In genomic region chr1:61433646-61434045, GRCh38 we compare ENCODE assay signal across 19 cellular contexts.
"Had no signal": no experiment of that assay in that cellular context is flagged by ENCODE, and none has a peak within 500 bp of the region (broad histone marks: within the 10 kb centered on the region; RNA-seq: fewer than 3 reads in every experiment).

No MANE protein-coding gene starts in this region.

- H3K27me3 ChIP-seq: sigmoid colon, thyroid gland, upper lobe of left lung, vagina had no signal

- DNase-seq: activated CD4-positive, alpha-beta memory T cell treated with anti-CD3 and anti-CD28 coated beads, Interleukin-2, amount 10 ng/mL, durations not matched to agents 7 days and 5 days; activated CD4-positive, alpha-beta T cell treated with anti-CD3 and anti-CD28 coated beads for 1 hour; activated CD4-positive, alpha-beta T cell treated with anti-CD3 and anti-CD28 coated beads, Interleukin-2, amount 10 ng/mL, durations not matched to agents 7 days and 5 days; activated CD8-positive, alpha-beta memory T cell treated with anti-CD3 and anti-CD28 coated beads, Interleukin-2, amount 50 U/mL, for 48 hours; activated gamma-delta T cell; activated naive CD4-positive, alpha-beta T cell treated with anti-CD3 and anti-CD28 coated beads, Interleukin-2, amount 50 U/mL, for 16 hours; activated T-cell treated with anti-CD3 and anti-CD28 coated beads, Interleukin-2, amount 50 U/mL, for 24 hours; amniotic stem cell; effector memory CD4-positive, alpha-beta T cell; foreskin fibroblast; mesenchymal stem cell; sigmoid colon; small intestine; stimulated activated CD4-positive, alpha-beta T cell treated with anti-CD3 and anti-CD28 coated beads, Interleukin-4, amount 100 ng/mL, for 24 hours; substantia nigra; T-helper 2 cell; thyroid gland; upper lobe of left lung had no signal

- H3K27ac ChIP-seq: sigmoid colon, thyroid gland, upper lobe of left lung, vagina had no signal

- H3K9me3 ChIP-seq: sigmoid colon, thyroid gland, upper lobe of left lung, vagina had no signal

- H3K36me3 ChIP-seq: sigmoid colon, thyroid gland, upper lobe of left lung, vagina had no signal

- H3K4me3 ChIP-seq: sigmoid colon, thyroid gland, upper lobe of left lung, vagina had no signal
